In the genomic region with DNA sequence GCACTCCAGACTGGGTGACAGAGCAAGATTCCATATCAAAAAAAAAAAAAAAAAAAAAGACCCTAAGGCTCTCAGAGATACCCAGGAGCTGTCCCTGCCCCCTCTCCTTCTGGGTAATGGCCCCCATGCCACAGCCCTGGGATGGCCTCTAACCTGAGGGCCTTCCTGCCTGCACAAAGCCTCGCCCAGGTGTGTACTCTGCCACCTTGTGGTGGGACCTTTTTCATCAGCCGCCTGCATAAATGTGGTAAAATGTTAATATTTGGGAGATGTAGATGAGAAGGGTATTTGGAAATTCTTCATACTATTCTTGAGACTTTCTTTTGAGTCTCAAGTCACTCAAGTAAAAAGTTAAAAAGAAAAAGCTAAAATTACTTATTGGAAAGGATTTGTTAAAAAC, we compare ENCODE assay signal across 8 cellular contexts. TPM values are rescaled to one million over a fixed set of nuclear protein-coding genes. Genes with fewer than 3 reads are reported as not detected.
DNase-seq lines count a peak whose midpoint lies in the region; ATAC-seq and TF ChIP-seq lines count a peak whose summit lies in the region.

No MANE protein-coding gene starts in this region.

- TF ChIP-seq RAD21 in IMR-90 (IDR thresholded peaks at IDR 0.05; ENCODE audit: low read length) = peak; percentile 14; the same call in 1 of the 2 replicates

- H3K4me2 ChIP-seq in IMR-90 (ENCODE audit: low read depth, low read length) = no peak overlapping the region

- H3K79me1 ChIP-seq in IMR-90 (ENCODE audit: low read depth in 1 of 2, low read length in 2 of 2) = no peaks in the 10 kb centered on the region

- no peak overlapping the region for H3K18ac ChIP-seq in IMR-90 (ENCODE audit: low read depth, low read length)

- no peaks in the 10 kb centered on the region for H4K20me1 ChIP-seq in IMR-90 (ENCODE audit: insufficient read depth, low read length)

- no peak overlapping the region for H4K91ac ChIP-seq in IMR-90 (ENCODE audit: insufficient read depth, low read depth, low read length)

- H3K4me1 ChIP-seq in IMR-90 (ENCODE audit: control insufficient read depth, insufficient read depth, low read length) = no peaks in the 10 kb centered on the region; the same call in 1 of the 2 replicates
- H3K4me1 ChIP-seq in testis = peaks cover 3% of the 10 kb centered on the region

- peaks cover 4% of the 10 kb centered on the region for H3K36me3 Mint-ChIP-seq in activated CD4-positive, alpha-beta memory T cell treated with anti-CD3 and anti-CD28 coated beads, Interleukin-2, amount 10 ng/mL, durations not matched to agents 7 days and 5 days (ENCODE audit: low read depth)
- peaks cover 6% of the 10 kb centered on the region for H3K36me3 Mint-ChIP-seq in stimulated activated memory B cell treated with anti-CD40 and anti-IgM and Interleukin-4, amounts not matched to agents 10 μg/mL and 1 μg/mL and 100 μg/mL, for 72 hours

- no peak overlapping the region for H3K56ac ChIP-seq in IMR-90 (ENCODE audit: extremely low read depth, insufficient read depth, low read length)

- H3K4me3 ChIP-seq in IMR-90 (ENCODE audit: insufficient read depth, low read depth, low read length) = no peak overlapping the region
- H3K4me3 ChIP-seq in testis = no peak overlapping the region

- TF ChIP-seq POLR2A in IMR-90 (IDR thresholded peaks at IDR 0.05; ENCODE audit: low read depth, low read length) (no peak), testis (IDR thresholded peaks at IDR 0.05) (no peak)

- H3K9me3 ChIP-seq in IMR-90 (ENCODE audit: control insufficient read depth, insufficient read depth, low read length) = no peaks in the 10 kb centered on the region
- H3K9me3 ChIP-seq in testis = no peaks in the 10 kb centered on the region

- CTCF ChIA-PET in IMR-90 (lab: Yijun Ruan, JAX) = interaction anchor here (0.6 kb wide), 1 partner anchor 9 kb away, joined by 4 read pairs; no protein-coding TSS in a partner anchor
- CTCF ChIA-PET in activated CD4-positive, alpha-beta memory T cell treated with anti-CD3 and anti-CD28 coated beads, Interleukin-2, amount 10 ng/mL, durations not matched to agents 7 days and 5 days (lab: Charles Lee) = interaction anchor here (0.6 to 1.4 kb wide), 11 partner anchors 9 to 541 kb away, joined by 3 to 5 read pairs (median 4); a partner anchor contains a TSS

- intact Hi-C loops in IMR-90 (cut with micrococcal nuclease) (no loop called here), testis (cut with DNase I; ENCODE audit: low total_unique reads) (no loop called here)

- no peak overlapping the region for H3K4ac ChIP-seq in IMR-90 (ENCODE audit: low read depth, low read length)

- ATAC-seq in IMR-90 (ENCODE audit: low read depth) = no peak
- ATAC-seq in stimulated activated memory B cell treated with anti-CD40 and anti-IgM and Interleukin-4, amounts not matched to agents 10 μg/mL and 1 μg/mL and 100 μg/mL, for 72 hours = no peak

- H3K14ac ChIP-seq in IMR-90 (replicated peaks; ENCODE audit: low read depth, low read length) = no peak overlapping the region

- TF ChIP-seq CTCF in IMR-90 (conservative IDR thresholded peaks at IDR 0.05; ENCODE audit: low read depth, low read length) (peak; percentile 37), testis (IDR thresholded peaks at IDR 0.05) (peak in 2 of 3 experiments; percentile 17 to 26)

- H2BK5ac ChIP-seq in IMR-90 (ENCODE audit: low read depth, low read length, poor library complexity, severe bottlenecking) = no peak overlapping the region

- in situ Hi-C loops in IMR-90 (cut with MboI; ENCODE audit: low sequenced_read_pairs) = no loop called here

- H3K27ac Mint-ChIP-seq in activated CD4-positive, alpha-beta memory T cell treated with anti-CD3 and anti-CD28 coated beads, Interleukin-2, amount 10 ng/mL, durations not matched to agents 7 days and 5 days = no peak overlapping the region
- H3K27ac Mint-ChIP-seq in stimulated activated memory B cell treated with anti-CD40 and anti-IgM and Interleukin-4, amounts not matched to agents 10 μg/mL and 1 μg/mL and 100 μg/mL, for 72 hours = no peak overlapping the region

- H3K4me1 Mint-ChIP-seq in activated CD4-positive, alpha-beta memory T cell treated with anti-CD3 and anti-CD28 coated beads, Interleukin-2, amount 10 ng/mL, durations not matched to agents 7 days and 5 days = peaks cover 22% of the 10 kb centered on the region
- H3K4me1 Mint-ChIP-seq in stimulated activated memory B cell treated with anti-CD40 and anti-IgM and Interleukin-4, amounts not matched to agents 10 μg/mL and 1 μg/mL and 100 μg/mL, for 72 hours = peaks cover 29% of the 10 kb centered on the region

- H2AK5ac ChIP-seq in IMR-90 (ENCODE audit: low read depth, low read length) = no peak overlapping the region

- H3K4me3 Mint-ChIP-seq in activated CD4-positive, alpha-beta memory T cell treated with anti-CD3 and anti-CD28 coated beads, Interleukin-2, amount 10 ng/mL, durations not matched to agents 7 days and 5 days = no peak overlapping the region
- H3K4me3 Mint-ChIP-seq in stimulated activated memory B cell treated with anti-CD40 and anti-IgM and Interleukin-4, amounts not matched to agents 10 μg/mL and 1 μg/mL and 100 μg/mL, for 72 hours = no peak overlapping the region

- no peaks in the 10 kb centered on the region for H3K36me3 ChIP-seq in IMR-90 (ENCODE audit: control insufficient read depth, insufficient read depth, low read length)
- no peaks in the 10 kb centered on the region for H3K36me3 ChIP-seq in testis (ENCODE audit: low read depth, missing control alignments)

- no CpG with 5 or more reads among the region's 2 CpGs for WGBS in IMR-90 (ENCODE audit: extremely low coverage in 2 of 2, insufficient read length in 1 of 2), 2 experiments
- WGBS in testis, 2 donors = 65 to 73% methylated on average over 2 of the region's 2 CpGs

- POLR2A ChIA-PET in IMR-90 (lab: Charles Lee; ENCODE audit: unreplicated experiment) = no interaction called here
- POLR2A ChIA-PET in activated CD4-positive, alpha-beta memory T cell treated with anti-CD3 and anti-CD28 coated beads, Interleukin-2, amount 10 ng/mL, durations not matched to agents 7 days and 5 days (lab: Charles Lee) = interaction anchor here (0.5 kb wide), 1 partner anchor 263 kb away, joined by 3 read pairs; no protein-coding TSS in a partner anchor

- no peak overlapping the region for H3K23ac ChIP-seq in IMR-90 (ENCODE audit: low read depth, low read length)

- H2AK9ac ChIP-seq in IMR-90 (replicated peaks; ENCODE audit: low read depth, low read length, poor library complexity) = no peak overlapping the region

- no peak overlapping the region for H2BK120ac ChIP-seq in IMR-90 (ENCODE audit: low read depth, low read length)

- no peaks in the 10 kb centered on the region for H3K9me1 ChIP-seq in IMR-90 (ENCODE audit: insufficient read depth, low read length)

- H2AFZ ChIP-seq in IMR-90 (replicated peaks; ENCODE audit: low read length, poor library complexity) = no peak overlapping the region

- H2BK20ac ChIP-seq in IMR-90 (ENCODE audit: low read depth, low read length) = no peak overlapping the region

- no peaks in the 10 kb centered on the region for H3K27me3 Mint-ChIP-seq in activated CD4-positive, alpha-beta memory T cell treated with anti-CD3 and anti-CD28 coated beads, Interleukin-2, amount 10 ng/mL, durations not matched to agents 7 days and 5 days
- H3K27me3 Mint-ChIP-seq in stimulated activated memory B cell treated with anti-CD40 and anti-IgM and Interleukin-4, amounts not matched to agents 10 μg/mL and 1 μg/mL and 100 μg/mL, for 72 hours = no peaks in the 10 kb centered on the region

- H3K27ac ChIP-seq in IMR-90 (ENCODE audit: insufficient read depth, low read length) (no peak overlapping the region), testis (no peak overlapping the region)

- BruUV-seq in IMR-90 (replicated peaks; lab: Mats Ljungman, UMichigan) = no TSS peak

- H3K9ac ChIP-seq in IMR-90 (ENCODE audit: low read depth, low read length) = no peak overlapping the region

- no peaks in the 10 kb centered on the region for H3K9me3 Mint-ChIP-seq in activated CD4-positive, alpha-beta memory T cell treated with anti-CD3 and anti-CD28 coated beads, Interleukin-2, amount 10 ng/mL, durations not matched to agents 7 days and 5 days
- H3K9me3 Mint-ChIP-seq in stimulated activated memory B cell treated with anti-CD40 and anti-IgM and Interleukin-4, amounts not matched to agents 10 μg/mL and 1 μg/mL and 100 μg/mL, for 72 hours = no peaks in the 10 kb centered on the region

- H4K5ac ChIP-seq in IMR-90 (ENCODE audit: low read depth, low read length) = no peak overlapping the region

- DNase-seq in D341Med (ENCODE audit: low spot score) = peak; percentile 44
- DNase-seq in IMR-90 = no peak
- peak; percentile 52 for DNase-seq in activated CD4-positive, alpha-beta memory T cell treated with anti-CD3 and anti-CD28 coated beads, Interleukin-2, amount 10 ng/mL, durations not matched to agents 7 days and 5 days
- peak; percentile 20 for DNase-seq in glomerular visceral epithelial cell (ENCODE audit: extremely low spot score)
- DNase-seq in testis = peak; percentile 37
- no peak for DNase-seq in COLO829 (ENCODE audit: low spot score)
- DNase-seq in NCI-H1092 treated with DMSO at 0.1 percent for 48 hours (lab: John Stamatoyannopoulos, UW) = no peak

- H3K27me3 ChIP-seq in IMR-90 (ENCODE audit: control insufficient read depth, insufficient read depth, low read length) = no peaks in the 10 kb centered on the region
- no peaks in the 10 kb centered on the region for H3K27me3 ChIP-seq in testis

- no peak overlapping the region for H4K8ac ChIP-seq in IMR-90 (ENCODE audit: low read depth in 2 of 2, low read length in 2 of 2)

- no peak overlapping the region for H2BK15ac ChIP-seq in IMR-90 (ENCODE audit: low read depth, low read length)

- dilution Hi-C loops in IMR-90 (cut with HindIII; ENCODE audit: low sequenced_read_pairs, unreplicated experiment) = no loop called here

RNA-seq across cellular contexts. Expression of a gene that starts 46.3 kb away (rescaled TPM):
- total RNA-seq in IMR-90 (2012; rRNA removed) = 26.9 and 30.1 TPM in 2 replicates
- polyA plus RNA-seq in IMR-90 (2012; rRNA removed) = 23.0 and 24.8 TPM in 2 replicates
- polyA plus RNA-seq in IMR-90 (2012; cell fraction: cytosol; rRNA removed) = 17.8 and 19.6 TPM in 2 replicates
- 33.4 and 36.7 TPM in 2 replicates for polyA plus RNA-seq in IMR-90 (2012; cell fraction: nucleus; rRNA removed; ENCODE audit: low replicate concordance)
- 10 to 100 TPM; 24.8 to 25.2 TPM for total RNA-seq in activated CD4-positive, alpha-beta memory T cell treated with anti-CD3 and anti-CD28 coated beads, Interleukin-2, amount 10 ng/mL, durations not matched to agents 7 days and 5 days
- total RNA-seq in testis = 100 to 1,000 TPM in 1 of 2 donors, 10 to 100 TPM in 1; 96.4 to 112 TPM
- 78.6 TPM for polyA plus RNA-seq in testis (ENCODE audit: insufficient read depth, low read depth, low replicate concordance)

RNA-seq across cellular contexts. Expression of a gene that starts 52.8 kb away (rescaled TPM):
- not detected in 2 replicates for total RNA-seq in IMR-90 (2012; rRNA removed)
- not detected in 2 replicates for polyA plus RNA-seq in IMR-90 (2012; rRNA removed)
- not detected in 2 replicates for polyA plus RNA-seq in IMR-90 (2012; cell fraction: cytosol; rRNA removed)
- polyA plus RNA-seq in IMR-90 (2012; cell fraction: nucleus; rRNA removed; ENCODE audit: low replicate concordance) = not detected in 2 replicates
- total RNA-seq in activated CD4-positive, alpha-beta memory T cell treated with anti-CD3 and anti-CD28 coated beads, Interleukin-2, amount 10 ng/mL, durations not matched to agents 7 days and 5 days = under 1 TPM; 0.33 to 0.73 TPM
- total RNA-seq in testis = 1 to 10 TPM; 1.2 to 1.6 TPM
- 2.3 TPM for polyA plus RNA-seq in testis (ENCODE audit: insufficient read depth, low read depth, low replicate concordance)

Comparison
In these comparisons a context has a peak if more than half of its experiments do, and no peak if none do; other contexts are left out.
1. DNase-seq: peak in D341Med (single experiment), activated CD4-positive, alpha-beta memory T cell treated with anti-CD3 and anti-CD28 coated beads, Interleukin-2, amount 10 ng/mL, durations not matched to agents 7 days and 5 days (single experiment), glomerular visceral epithelial cell (single experiment) and testis (single experiment); none in IMR-90 (single experiment), COLO829 (single experiment) and NCI-H1092 treated with DMSO at 0.1 percent for 48 hours (single experiment).